Comparison of ENCODE assay signal across 9 cellular contexts in the genomic region with DNA sequence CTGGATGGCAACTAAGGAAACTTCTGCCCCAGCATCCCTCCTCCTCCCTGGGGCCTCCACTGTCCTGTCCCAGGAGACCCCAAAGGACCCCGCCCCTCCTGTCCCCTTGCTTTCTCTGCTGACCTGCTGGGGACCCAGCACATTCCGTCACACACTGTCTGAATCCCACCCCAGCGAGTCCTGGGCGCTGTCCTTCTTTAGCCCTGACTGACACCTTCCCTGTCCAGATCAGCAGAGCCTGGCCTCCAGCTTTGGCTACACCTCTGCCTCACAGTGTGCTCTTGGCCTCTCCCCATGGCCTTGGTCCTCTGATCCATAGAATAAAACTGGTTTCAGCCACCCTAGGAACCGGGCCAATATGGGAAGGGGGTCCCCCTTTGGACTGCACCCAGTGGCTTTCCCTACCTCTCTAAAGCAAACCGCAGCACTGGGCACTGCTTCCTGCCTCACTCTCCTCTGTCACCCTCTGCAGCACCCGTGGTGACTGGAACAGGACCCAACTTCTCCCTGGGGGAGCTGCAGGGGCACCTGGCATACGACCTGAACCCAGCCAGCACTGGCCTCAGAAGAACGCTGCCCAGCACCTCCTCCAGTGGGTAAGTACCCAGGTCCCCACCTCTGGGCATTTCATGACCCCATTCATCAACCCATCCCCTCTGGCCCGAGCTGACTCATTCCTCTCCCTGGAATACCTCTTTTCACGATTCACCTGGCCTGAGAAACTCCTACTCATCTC. TPM values are rescaled to one million over a fixed set of nuclear protein-coding genes. Genes with fewer than 3 reads are reported as not detected.
DNase-seq lines count a peak whose midpoint lies in the region; ATAC-seq and TF ChIP-seq lines count a peak whose summit lies in the region.
"Had no signal": no experiment of that assay in that cellular context is flagged by ENCODE, and none has a peak within 500 bp of the region (broad histone marks: within the 10 kb centered on the region; RNA-seq: fewer than 3 reads in every experiment).

No MANE protein-coding gene starts in this region.

- peaks cover 21% of the 10 kb centered on the region for H3F3A ChIP-seq in GM23248 (ENCODE audit: insufficient read depth)
- no peaks in the 10 kb centered on the region for H3F3A ChIP-seq in smooth muscle cell (ENCODE audit: low read depth)

- peaks cover 22% of the 10 kb centered on the region for H3K36me3 ChIP-seq in GM23248 (ENCODE audit: low read depth)
- no peaks in the 10 kb centered on the region for H3K36me3 ChIP-seq in iPS-18a (ENCODE audit: control insufficient read depth, low read depth, low read length)
- no peaks in the 10 kb centered on the region for H3K36me3 ChIP-seq in smooth muscle cell (ENCODE audit: low read depth)

- H3K4me2 ChIP-seq in GM23248 (ENCODE audit: unreplicated experiment) (peak overlapping the region; percentile 61), smooth muscle cell (no peak overlapping the region)

- DNase-seq in GM23248 (no peak), smooth muscle cell (lab: John Stamatoyannopoulos, UW; ENCODE audit: unreplicated experiment) (no peak), posterior cingulate gyrus (no peak), cerebellar nuclear complex (lab: John Stamatoyannopoulos, UW) (no peak)

- H3K4me1 ChIP-seq in GM23248 (ENCODE audit: insufficient read depth), result peaks cover 14% of the 10 kb centered on the region
- H3K4me1 ChIP-seq in iPS-18a (ENCODE audit: control insufficient read depth, low read depth, low read length), result no peaks in the 10 kb centered on the region
- H3K4me1 ChIP-seq in smooth muscle cell (ENCODE audit: low read depth), result peaks cover 3% of the 10 kb centered on the region

- H3K27ac ChIP-seq in GM23248 (peak overlapping the region; percentile 75), VCaP (peak overlapping the region; percentile 74), iPS-18a (ENCODE audit: low read length) (no peak overlapping the region), smooth muscle cell (ENCODE audit: low read depth) (peak overlapping the region; percentile 99)

- in situ Hi-C loops in GM23248 (cut with MboI), result no loop called here

- H3K27me3 ChIP-seq in GM23248 (replicated peaks; ENCODE audit: insufficient read depth) (no peaks in the 10 kb centered on the region), iPS-18a (ENCODE audit: control insufficient read depth, insufficient read depth, low read length) (no peaks in the 10 kb centered on the region), smooth muscle cell (ENCODE audit: low read depth) (no peaks in the 10 kb centered on the region)

- intact Hi-C loops in posterior cingulate gyrus (cut with DNase I), result no loop called here

- no peak for TF ChIP-seq CTCF in VCaP (conservative IDR thresholded peaks at IDR 0.05)
- TF ChIP-seq CTCF in smooth muscle cell (IDR thresholded peaks at IDR 0.05; ENCODE audit: borderline replicate concordance, insufficient read depth, poor library complexity, severe bottlenecking), result no peak

- H3K4me3 ChIP-seq in GM23248 (no peak overlapping the region), iPS-18a (ENCODE audit: low read length) (peak overlapping the region; percentile 59), smooth muscle cell (no peak overlapping the region)

- peaks cover 68% of the 10 kb centered on the region for H3K79me2 ChIP-seq in GM23248 (ENCODE audit: insufficient read depth)
- no peaks in the 10 kb centered on the region for H3K79me2 ChIP-seq in smooth muscle cell (ENCODE audit: low read depth)

- H3K9me3 ChIP-seq in GM23248 (ENCODE audit: low read depth), result no peaks in the 10 kb centered on the region
- H3K9me3 ChIP-seq in iPS-18a (ENCODE audit: control insufficient read depth, low read depth, low read length), result no peaks in the 10 kb centered on the region
- H3K9me3 ChIP-seq in smooth muscle cell (replicated peaks; ENCODE audit: low read depth), result no peaks in the 10 kb centered on the region

- H3K9me2 ChIP-seq in GM23248 (ENCODE audit: insufficient read depth), result no peaks in the 10 kb centered on the region

- peak overlapping the region; percentile 73 for H3K9ac ChIP-seq in GM23248
- no peak overlapping the region for H3K9ac ChIP-seq in iPS-18a (ENCODE audit: low read length)
- H3K9ac ChIP-seq in smooth muscle cell (ENCODE audit: low read depth), result no peak overlapping the region

- no peaks in the 10 kb centered on the region for H4K20me1 ChIP-seq in GM23248 (ENCODE audit: insufficient read depth)
- peaks cover 4% of the 10 kb centered on the region for H4K20me1 ChIP-seq in smooth muscle cell (ENCODE audit: low read depth)

- no peak overlapping the region for H2AFZ ChIP-seq in GM23248
- no peak overlapping the region for H2AFZ ChIP-seq in smooth muscle cell (ENCODE audit: low read depth)

- WGBS in GM23248 (ENCODE audit: low coverage in 1 of 2, low lambda C conversion rate in 2 of 2, missing lambda C conversion rate in 2 of 2), 2 experiments, result 93 to 95% methylated on average over 11 of the region's 11 CpGs
- 91% methylated on average over 11 of the region's 11 CpGs for WGBS in smooth muscle cell (ENCODE audit: low lambda C conversion rate)

- no peak for ATAC-seq in GM18511 (IDR thresholded peaks at IDR 0.05; ENCODE audit: unreplicated experiment)
- no peak for ATAC-seq in HG02970 (IDR thresholded peaks at IDR 0.05; ENCODE audit: low FRiP score, unreplicated experiment)

RNA-seq across cellular contexts. Expression of a gene that starts 46.4 kb away (rescaled TPM):
- not detected in 2 replicates for total RNA-seq in GM23248 (2014; rRNA removed; shearing (Covaris generic))
- not detected in 2 replicates for polyA plus RNA-seq in GM23248 (2016; fragmentation: Nextera tagmentation; extraction: Ambion mirVana)
- total RNA-seq in smooth muscle cell, result 1.1 TPM in 1 of 2 replicates, not detected in the other
- polyA plus RNA-seq in smooth muscle cell, result not detected in 2 replicates

RNA-seq across cellular contexts. Expression of a gene that starts 49.3 kb away (rescaled TPM):
- total RNA-seq in GM23248 (2014; rRNA removed; shearing (Covaris generic)), result not detected in 2 replicates
- polyA plus RNA-seq in GM23248 (2016; fragmentation: Nextera tagmentation; extraction: Ambion mirVana) (not detected in 2 replicates), smooth muscle cell (not detected in 2 replicates)
- total RNA-seq in smooth muscle cell, result not detected in 2 replicates
- total RNA-seq: renal cortical epithelial cell had no signal
